ENCODE assay signal across 25 cellular contexts in the genomic region with DNA sequence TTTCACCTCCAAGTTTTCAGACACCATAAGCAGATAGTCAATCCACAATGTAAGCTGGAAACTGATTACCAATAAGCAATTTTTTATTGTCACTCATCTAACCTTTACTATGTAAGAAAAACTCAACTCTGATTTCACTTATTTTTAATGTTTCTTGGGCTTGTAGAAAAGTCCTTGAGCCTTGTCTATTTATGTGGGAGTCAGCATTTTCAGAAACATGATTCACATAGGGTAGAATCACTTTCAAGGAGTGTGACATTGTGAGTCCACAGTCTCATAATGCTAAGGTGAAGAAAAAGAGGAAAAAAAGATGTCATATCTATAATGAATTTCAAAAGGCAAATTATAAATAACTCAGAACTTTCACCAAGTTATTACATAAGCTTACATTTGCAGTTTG.
"Had no signal": no experiment of that assay in that cellular context is flagged by ENCODE, and none has a peak within 500 bp of the region (broad histone marks: within the 10 kb centered on the region; RNA-seq: fewer than 3 reads in every experiment).

No MANE protein-coding gene starts in this region.

- H3K4me3 Mint-ChIP-seq: naive B cell; naive thymus-derived CD8-positive, alpha-beta T cell; nephron progenitor cell; neural crest cell; stimulated activated effector memory CD8-positive, alpha-beta T cell treated with anti-CD3 and anti-CD28 coated beads, Interleukin-12 subunit alpha, Interleukin-12 subunit beta, amount 100 ng/mL, for 72 hours; stimulated activated naive B cell treated with anti-CD40 and anti-IgM and Interleukin-4, amounts not matched to agents 10 μg/mL and 1 μg/mL and 100 μg/mL, for 72 hours; stimulated activated naive CD8-positive, alpha-beta T cell treated with anti-CD3 and anti-CD28 coated beads, Interleukin-15, Interleukin-2, amounts not matched to agents 100 ng/mL and 50 ng/mL, for 24 hours; type B pancreatic cell had no signal

- H3K9me3 ChIP-seq: neutrophil, pancreas, prostate gland, tibial artery, transverse colon, upper lobe of right lung had no signal

- DNase-seq: naive B cell; naive thymus-derived CD8-positive, alpha-beta T cell; nephron progenitor cell; nucleus accumbens; pancreas; right cardiac atrium; stimulated activated CD4-positive, alpha-beta T cell treated with anti-CD3 and anti-CD28 coated beads, Interleukin-15, amount 100 ng/mL, for 24 hours; stimulated activated CD4-positive, alpha-beta T cell treated with anti-CD3 and anti-CD28 coated beads, Interleukin-2, amount 100 ng/mL, for 24 hours; stimulated activated CD4-positive, alpha-beta T cell treated with anti-CD3 and anti-CD28 coated beads, Interleukin-2, amount 100 ng/mL, for 48 hours; stimulated activated CD4-positive, alpha-beta T cell treated with anti-CD3 and anti-CD28 coated beads, Interleukin-4, amount 100 ng/mL, for 24 hours; stimulated activated naive B cell treated with anti-CD40 and anti-IgM and Interleukin-4, amounts not matched to agents 10 μg/mL and 1 μg/mL and 100 μg/mL, for 72 hours; stimulated activated naive CD4-positive, alpha-beta T cell treated with Interleukin-2 at 50 U/mL for 16 hours; stomach; tibial artery; transverse colon; upper lobe of right lung; uterus had no signal

- H3K27ac ChIP-seq: neutrophil, pancreas, prostate gland, skin epidermis, stomach, tibial artery, transverse colon, upper lobe of right lung, uterus had no signal

- H3K9me3 Mint-ChIP-seq: neural crest cell; stimulated activated naive B cell treated with anti-CD40 and anti-IgM and Interleukin-4, amounts not matched to agents 10 μg/mL and 1 μg/mL and 100 μg/mL, for 72 hours; type B pancreatic cell had no signal

- ATAC-seq: naive thymus-derived CD8-positive, alpha-beta T cell; pancreas; right cardiac atrium; sciatic nerve; stimulated activated effector memory CD8-positive, alpha-beta T cell treated with anti-CD3 and anti-CD28 coated beads, Interleukin-12 subunit alpha, Interleukin-12 subunit beta, amount 100 ng/mL, for 72 hours; stimulated activated naive B cell treated with anti-CD40 and anti-IgM and Interleukin-4, amounts not matched to agents 10 μg/mL and 1 μg/mL and 100 μg/mL, for 72 hours; upper lobe of right lung had no signal

- H3K4me1 ChIP-seq: pancreas, prostate gland, stomach, tibial artery, transverse colon, upper lobe of right lung, uterus had no signal

- H3K4me1 Mint-ChIP-seq: naive B cell; naive thymus-derived CD8-positive, alpha-beta T cell; nephron progenitor cell; neural crest cell; stimulated activated effector memory CD8-positive, alpha-beta T cell treated with anti-CD3 and anti-CD28 coated beads, Interleukin-12 subunit alpha, Interleukin-12 subunit beta, amount 100 ng/mL, for 72 hours; stimulated activated naive B cell treated with anti-CD40 and anti-IgM and Interleukin-4, amounts not matched to agents 10 μg/mL and 1 μg/mL and 100 μg/mL, for 72 hours had no signal

- H3K4me3 ChIP-seq: pancreas, prostate gland, skin epidermis, stomach, tibial artery, transverse colon, upper lobe of right lung, uterus had no signal

- H3K36me3 Mint-ChIP-seq: naive B cell; naive thymus-derived CD8-positive, alpha-beta T cell; stimulated activated effector memory CD8-positive, alpha-beta T cell treated with anti-CD3 and anti-CD28 coated beads, Interleukin-12 subunit alpha, Interleukin-12 subunit beta, amount 100 ng/mL, for 72 hours; stimulated activated naive B cell treated with anti-CD40 and anti-IgM and Interleukin-4, amounts not matched to agents 10 μg/mL and 1 μg/mL and 100 μg/mL, for 72 hours; type B pancreatic cell had no signal

- H3K27me3 ChIP-seq: neutrophil, pancreas, stomach, tibial artery, transverse colon, upper lobe of right lung, uterus had no signal

- H3K36me3 ChIP-seq: neutrophil, pancreas, prostate gland, stomach, tibial artery, transverse colon, upper lobe of right lung, uterus had no signal

- H3K27ac Mint-ChIP-seq: naive B cell; naive thymus-derived CD8-positive, alpha-beta T cell; nephron progenitor cell; stimulated activated effector memory CD8-positive, alpha-beta T cell treated with anti-CD3 and anti-CD28 coated beads, Interleukin-12 subunit alpha, Interleukin-12 subunit beta, amount 100 ng/mL, for 72 hours; stimulated activated naive B cell treated with anti-CD40 and anti-IgM and Interleukin-4, amounts not matched to agents 10 μg/mL and 1 μg/mL and 100 μg/mL, for 72 hours; stimulated activated naive CD8-positive, alpha-beta T cell treated with anti-CD3 and anti-CD28 coated beads, Interleukin-15, Interleukin-2, amounts not matched to agents 100 ng/mL and 50 ng/mL, for 24 hours; type B pancreatic cell had no signal

- H3K27me3 Mint-ChIP-seq: naive B cell; naive thymus-derived CD8-positive, alpha-beta T cell; stimulated activated naive B cell treated with anti-CD40 and anti-IgM and Interleukin-4, amounts not matched to agents 10 μg/mL and 1 μg/mL and 100 μg/mL, for 72 hours; stimulated activated naive CD8-positive, alpha-beta T cell treated with anti-CD3 and anti-CD28 coated beads, Interleukin-15, Interleukin-2, amounts not matched to agents 100 ng/mL and 50 ng/mL, for 24 hours had no signal
